Comparison of ENCODE assay signal across 21 cellular contexts in the genomic region with DNA sequence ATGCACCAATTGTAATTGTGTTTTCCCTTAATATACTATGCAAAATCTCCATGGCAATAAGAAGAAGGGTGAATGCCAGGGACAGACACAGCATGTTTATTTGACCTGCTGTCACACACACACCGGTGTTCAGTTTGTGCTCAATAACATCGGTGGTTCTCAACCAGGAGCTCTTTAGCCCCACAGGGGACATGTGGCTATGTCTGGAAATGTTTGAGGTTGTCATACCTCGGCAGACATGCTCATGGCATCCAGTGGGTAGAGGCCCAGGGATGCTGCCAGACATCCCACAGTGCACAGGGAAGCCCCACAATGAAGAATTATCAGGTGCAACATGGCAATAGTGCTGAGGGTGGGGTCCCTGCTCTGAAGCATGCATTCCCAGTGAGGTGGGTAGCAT.
"Had no signal": no experiment of that assay in that cellular context is flagged by ENCODE, and none has a peak within 500 bp of the region (broad histone marks: within the 10 kb centered on the region; RNA-seq: fewer than 3 reads in every experiment).

No MANE protein-coding gene starts in this region.

- H3K4me3 ChIP-seq: body of pancreas, pancreas had no signal

- H3K27ac Mint-ChIP-seq: activated CD8-positive, alpha-beta T cell treated with anti-CD3 and anti-CD28 coated beads for 36 hours; activated naive CD8-positive, alpha-beta T cell treated with anti-CD3 and anti-CD28 coated beads for 36 hours; type B pancreatic cell had no signal

- H3K27me3 Mint-ChIP-seq: activated CD8-positive, alpha-beta T cell treated with anti-CD3 and anti-CD28 coated beads for 36 hours; activated naive CD8-positive, alpha-beta T cell treated with anti-CD3 and anti-CD28 coated beads for 36 hours; type B pancreatic cell had no signal

- H3K4me1 ChIP-seq: body of pancreas, foreskin keratinocyte, pancreas had no signal

- H3K9me3 ChIP-seq: body of pancreas, pancreas had no signal

- H3K27ac ChIP-seq: body of pancreas, foreskin keratinocyte, pancreas had no signal

- H3K9me3 Mint-ChIP-seq: activated CD8-positive, alpha-beta T cell treated with anti-CD3 and anti-CD28 coated beads for 36 hours; activated naive CD8-positive, alpha-beta T cell treated with anti-CD3 and anti-CD28 coated beads for 36 hours; naive thymus-derived CD8-positive, alpha-beta T cell; type B pancreatic cell had no signal

- DNase-seq: activated CD4-positive, alpha-beta T cell treated with anti-CD3 and anti-CD28 coated beads for 1 hour; activated CD8-positive, alpha-beta T cell treated with anti-CD3 and anti-CD28 coated beads for 36 hours; activated gamma-delta T cell; activated naive CD8-positive, alpha-beta T cell treated with anti-CD3 and anti-CD28 coated beads for 36 hours; activated T-cell treated with anti-CD3 and anti-CD28 coated beads, Interleukin-2, amount 50 U/mL, for 48 hours; amygdala; body of pancreas; caudate nucleus; cortex of kidney; effector CD8-positive, alpha-beta T cell; foreskin keratinocyte; glutamatergic neuron; kidney glomerular epithelial cell; left ventricle myocardium superior; mesenchymal stem cell; naive thymus-derived CD8-positive, alpha-beta T cell; pancreas; stimulated activated CD4-positive, alpha-beta T cell treated with anti-CD3 and anti-CD28 coated beads, Interleukin-2, amount 100 ng/mL, for 48 hours; stimulated activated naive CD4-positive, alpha-beta T cell treated with Interleukin-2 at 50 U/mL for 16 hours; substantia nigra had no signal

- H3K4me3 Mint-ChIP-seq: activated CD8-positive, alpha-beta T cell treated with anti-CD3 and anti-CD28 coated beads for 36 hours; activated naive CD8-positive, alpha-beta T cell treated with anti-CD3 and anti-CD28 coated beads for 36 hours; naive thymus-derived CD8-positive, alpha-beta T cell; type B pancreatic cell had no signal

- ATAC-seq: activated CD8-positive, alpha-beta T cell treated with anti-CD3 and anti-CD28 coated beads for 36 hours; body of pancreas; foreskin keratinocyte; left ventricle myocardium superior; naive thymus-derived CD8-positive, alpha-beta T cell; pancreas had no signal

- H3K27me3 ChIP-seq: body of pancreas, foreskin keratinocyte, pancreas had no signal
